Comparison of ENCODE assay signal across 8 cellular contexts in the genomic region with DNA sequence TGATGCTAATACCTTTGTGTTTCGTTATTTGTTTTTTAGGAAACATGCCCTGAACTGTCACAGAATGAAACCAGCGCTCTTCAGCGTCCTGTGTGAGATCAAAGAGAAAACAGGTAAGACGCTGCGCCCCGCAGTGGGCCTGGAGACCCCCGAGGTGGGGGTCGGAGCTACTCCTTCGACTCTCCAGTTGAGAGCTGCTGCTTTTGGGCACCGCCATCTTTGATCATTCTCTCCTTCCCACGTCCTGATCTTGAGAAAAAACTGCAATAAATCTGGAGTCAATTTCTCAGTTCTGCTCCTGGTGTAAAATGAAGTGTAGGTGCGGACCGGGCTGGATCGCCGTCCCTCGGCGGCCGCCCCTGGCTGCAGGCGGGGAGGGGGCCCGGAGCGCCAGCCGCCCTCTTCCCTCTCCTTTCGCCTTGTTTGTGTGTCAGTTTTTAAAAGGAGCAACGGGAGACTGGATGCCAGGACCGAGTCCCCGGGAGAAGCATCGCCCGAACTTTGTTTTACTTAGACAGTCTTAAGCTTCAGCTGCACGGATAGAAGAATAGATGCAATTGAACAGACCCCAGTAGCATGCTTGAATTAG. TPM values are rescaled to one million over a fixed set of nuclear protein-coding genes. Genes with fewer than 3 reads are reported as not detected.
A peak's percentile ranks its signal among the peaks of the same experiment; 100 is the strongest.
DNase-seq lines count a peak whose midpoint lies in the region; ATAC-seq, FAIRE-seq and TF ChIP-seq lines count a peak whose summit lies in the region.

No MANE protein-coding gene starts in this region.

- peak overlapping the region; percentile 97 for H3K4me3 Mint-ChIP-seq in CD4-positive, alpha-beta T cell
- peak overlapping the region; percentile 85 to 98 (median 96) for H3K4me3 Mint-ChIP-seq in IgD-negative memory B cell

- intact Hi-C loops in CD4-positive, alpha-beta T cell (cut with DNase I, micrococcal nuclease), result loop anchor here (5.0 to 10.0 kb wide), 5 partner anchors 74 to 1334 kb away; a partner anchor contains a TSS
- intact Hi-C loops in lower leg skin (cut with DNase I; ENCODE audit: low total_unique reads), result no loop called here

- no peak for ATAC-seq in CD4-positive, alpha-beta T cell (ENCODE audit: poor library complexity)
- no peak for ATAC-seq in HG03097 (IDR thresholded peaks at IDR 0.05; ENCODE audit: low FRiP score, unreplicated experiment)

- H3K4me1 Mint-ChIP-seq in CD4-positive, alpha-beta T cell (ENCODE audit: low read depth), result peaks cover 50% of the 10 kb centered on the region
- H3K4me1 Mint-ChIP-seq in IgD-negative memory B cell, result peaks cover 11 to 25% (median 22%) of the 10 kb centered on the region in 3 donors

- no peak for FAIRE-seq in bronchial epithelial cell (lab: Jason Lieb, UNC)

- TF ChIP-seq POLR2A in lower leg skin (IDR thresholded peaks at IDR 0.05) (no peak), tibial nerve (IDR thresholded peaks at IDR 0.05) (no peak)

- CTCF ChIA-PET in CD4-positive, alpha-beta T cell (lab: Charles Lee), result interaction anchor here (0.6 kb wide), 2 partner anchors 54 to 578 kb away, joined by 3 read pairs; a partner anchor contains a TSS

- H3K27me3 ChIP-seq in CD4-positive, alpha-beta T cell (ENCODE audit: control insufficient read depth, insufficient read depth, low read length), result no peaks in the 10 kb centered on the region
- no peaks in the 10 kb centered on the region for H3K27me3 ChIP-seq in bronchial epithelial cell (ENCODE audit: control insufficient read depth, insufficient read depth, low read length)
- no peaks in the 10 kb centered on the region for H3K27me3 ChIP-seq in tibial nerve

- H3K9me3 Mint-ChIP-seq in CD4-positive, alpha-beta T cell, result no peaks in the 10 kb centered on the region
- no peaks in the 10 kb centered on the region for H3K9me3 Mint-ChIP-seq in IgD-negative memory B cell

- no peaks in the 10 kb centered on the region for H3K36me3 ChIP-seq in bronchial epithelial cell (ENCODE audit: control insufficient read depth, insufficient read depth, low read length)
- no peaks in the 10 kb centered on the region for H3K36me3 ChIP-seq in tibial nerve

- H3K27me3 Mint-ChIP-seq in CD4-positive, alpha-beta T cell, result no peaks in the 10 kb centered on the region
- no peaks in the 10 kb centered on the region for H3K27me3 Mint-ChIP-seq in IgD-negative memory B cell

- 14 to 17% methylated on average over 29 of the region's 29 CpGs for WGBS in lower leg skin, 2 donors
- 3 to 4% methylated on average over 29 of the region's 29 CpGs for WGBS in tibial nerve, 2 donors

- H3K36me3 Mint-ChIP-seq in CD4-positive, alpha-beta T cell (ENCODE audit: low read depth), result peaks cover 16% of the 10 kb centered on the region
- peaks cover 3% of the 10 kb centered on the region for H3K36me3 Mint-ChIP-seq in IgD-negative memory B cell

- H3K27ac ChIP-seq in CD4-positive, alpha-beta T cell (ENCODE audit: low read depth, low read length), result peak overlapping the region; percentile 50
- H3K27ac ChIP-seq in tibial nerve, result peak overlapping the region; percentile 59 to 93 (median 83)

- no peaks in the 10 kb centered on the region for H3K9me3 ChIP-seq in CD4-positive, alpha-beta T cell (ENCODE audit: control insufficient read depth, low read length)
- H3K9me3 ChIP-seq in tibial nerve, result no peaks in the 10 kb centered on the region

- TF ChIP-seq CTCF in CD4-positive, alpha-beta T cell (IDR thresholded peaks at IDR 0.05), result no peak
- TF ChIP-seq CTCF in bronchial epithelial cell (IDR thresholded peaks at IDR 0.05; ENCODE audit: insufficient read depth, low read length, severe bottlenecking), result no peak
- no peak for TF ChIP-seq CTCF in lower leg skin (IDR thresholded peaks at IDR 0.05)
- no peak for TF ChIP-seq CTCF in tibial nerve (IDR thresholded peaks at IDR 0.05)

- POLR2A ChIA-PET in CD4-positive, alpha-beta T cell (lab: Charles Lee), result interaction anchor here (0.7 to 1.3 kb wide), 3 partner anchors 10 to 1766 kb away, joined by 3 to 4 read pairs (median 3); no protein-coding TSS in a partner anchor

- DNase-seq in CD4-positive, alpha-beta T cell, result peak in 2 of 10 experiments; percentile 2 to 35
- DNase-seq in bronchial epithelial cell (ENCODE audit: low read depth), result peak; percentile 21
- no peak for DNase-seq in lower leg skin (ENCODE audit: low spot score in 2 of 2)
- no peak for DNase-seq in tibial nerve (ENCODE audit: low spot score in 2 of 2)
- no peak for DNase-seq in inferior parietal cortex (ENCODE audit: extremely low spot score)
- DNase-seq in NCI-H187 treated with DMSO at 0.1 percent for 48 hours (lab: John Stamatoyannopoulos, UW), result no peak

- peaks cover 0 to 51% (median 5%) of the 10 kb centered on the region in 4 donors for H3K4me1 ChIP-seq in tibial nerve

- H3K4me3 ChIP-seq in bronchial epithelial cell (ENCODE audit: low read depth, low read length) (peak overlapping the region; percentile 95), lower leg skin (ENCODE audit: low read depth, poor library complexity, severe bottlenecking) (peak overlapping the region; percentile 86), tibial nerve (peak overlapping the region; percentile 66 to 93 (median 72))

- peak overlapping the region; percentile 93 for H3K27ac Mint-ChIP-seq in CD4-positive, alpha-beta T cell
- peak overlapping the region in 2 of 3 donors; percentile 89 to 94 for H3K27ac Mint-ChIP-seq in IgD-negative memory B cell

- TF ChIP-seq EP300 in tibial nerve (IDR thresholded peaks at IDR 0.05), result peak in 1 of 2 donors; percentile 11

RNA-seq across cellular contexts. Expression of a gene that starts 1.4 kb away (rescaled TPM):
- 10 to 100 TPM; 25.3 to 30.8 TPM for total RNA-seq in CD4-positive, alpha-beta T cell
- 7.2 TPM for polyA plus RNA-seq in IgD-negative memory B cell
- total RNA-seq in bronchial epithelial cell (6.3 and 10.6 TPM in 2 replicates), lower leg skin (10 to 100 TPM; 14.1 to 31.1 (median 21.6) TPM), tibial nerve (10 to 100 TPM; 18.0 to 33.5 (median 24.2) TPM)

RNA-seq across cellular contexts. Expression of a gene that starts 41.6 kb away (rescaled TPM):
- total RNA-seq in CD4-positive, alpha-beta T cell, result 10 to 100 TPM; 40.3 to 44.9 TPM
- 74.7 TPM for polyA plus RNA-seq in IgD-negative memory B cell
- total RNA-seq in bronchial epithelial cell (81.9 and 101 TPM in 2 replicates), lower leg skin (10 to 100 TPM; 46.7 to 63.0 (median 57.9) TPM), tibial nerve (100 to 1,000 TPM in 1 of 4 donors, 10 to 100 TPM in 3; 61.4 to 111 (median 92.7) TPM)
